In the genomic region with DNA sequence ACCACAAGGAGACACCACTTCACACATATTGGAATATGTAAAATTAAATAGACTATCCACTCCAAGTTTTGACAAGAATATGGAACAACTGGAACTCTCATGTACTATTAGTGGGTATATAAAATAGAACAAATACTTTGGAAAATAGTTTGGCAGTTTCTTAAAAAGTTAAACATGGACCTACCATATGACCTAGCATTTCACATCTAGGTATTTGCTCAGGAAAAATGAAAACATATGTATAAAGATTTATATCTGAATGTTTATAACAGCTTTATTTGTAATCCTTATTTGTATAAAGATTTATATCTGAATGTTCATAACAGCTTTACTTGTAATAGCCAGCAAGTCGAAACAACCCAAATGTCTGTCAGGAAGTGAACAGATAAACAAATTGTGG, we compare ENCODE assay signal across 20 cellular contexts.
"Had no signal": no experiment of that assay in that cellular context is flagged by ENCODE, and none has a peak within 500 bp of the region (broad histone marks: within the 10 kb centered on the region; RNA-seq: fewer than 3 reads in every experiment).

No MANE protein-coding gene starts in this region.

- FAIRE-seq: RCC 7860 had no signal

- DNase-seq: KBM-7, MV-4-11, NCI-H1048, NCI-H1105, NCI-H1417, NCI-H1436 treated with DMSO at 0.1 percent for 48 hours, NCI-H1694, NCI-H2029, NCI-H2081 treated with DMSO at 0.1 percent for 48 hours, NCI-H2171, NCI-H226, NCI-H446, NCI-H510A, NCI-H524 treated with DMSO at 0.1 percent for 48 hours, NCI-H69, NCI-H774, Right ventricle myocardium superior, RPMI8226, SIG-M5 had no signal
